In genomic region chr11:2576536-2576935, GRCh38 we compare ENCODE assay signal across 26 cellular contexts.
DNase-seq lines count a peak whose midpoint lies in the region; ATAC-seq and TF ChIP-seq lines count a peak whose summit lies in the region.
"Had no signal": no experiment of that assay in that cellular context is flagged by ENCODE, and none has a peak within 500 bp of the region (broad histone marks: within the 10 kb centered on the region; RNA-seq: fewer than 3 reads in every experiment).

No MANE protein-coding gene starts in this region.

- no peak for TF ChIP-seq RAD21 in SK-N-SH (IDR thresholded peaks at IDR 0.05; ENCODE audit: low read length)

- TF ChIP-seq POLR2A in ovary (IDR thresholded peaks at IDR 0.05) = no peak

- H3K4me1 ChIP-seq in right cardiac atrium (ENCODE audit: control insufficient read depth, insufficient read depth, low read length) (no peaks in the 10 kb centered on the region), ovary (ENCODE audit: insufficient read depth) (peaks cover 1% of the 10 kb centered on the region), SK-N-SH (ENCODE audit: control insufficient read depth in 1 of 2, insufficient read depth in 2 of 2, low read depth in 1 of 2, low read length in 1 of 2) (peaks cover 0 to 29% of the 10 kb centered on the region in 2 experiments; a peak in 1 of 4 replicates)
- H3K4me1 ChIP-seq: parathyroid adenoma, thyroid gland had no signal

- H3K27ac Mint-ChIP-seq in CD14-positive monocyte = no peak overlapping the region
- H3K27ac Mint-ChIP-seq in T-helper 17 cell = no peak overlapping the region
- H3K27ac Mint-ChIP-seq in HFFc6 = no peak overlapping the region
- H3K27ac Mint-ChIP-seq: CD8-positive, alpha-beta memory T cell; naive B cell; stimulated activated naive CD8-positive, alpha-beta T cell treated with anti-CD3 and anti-CD28 coated beads, Interleukin-15, Interleukin-2, amounts not matched to agents 100 ng/mL and 50 ng/mL, for 24 hours; T-helper 2 cell treated with Interferon-gamma antibody and Interleukin-4, amounts not matched to agents 5 μg/mL and 100 μg/mL, for 36 hours had no signal

- TF ChIP-seq EP300 in ovary (IDR thresholded peaks at IDR 0.05) (no peak), SK-N-SH (IDR thresholded peaks at IDR 0.05; ENCODE audit: borderline replicate concordance in 1 of 2, low read depth in 1 of 2, low read length in 1 of 2) (no peak)

- H3K4me3 Mint-ChIP-seq in CD14-positive monocyte = no peak overlapping the region
- no peak overlapping the region for H3K4me3 Mint-ChIP-seq in T-helper 17 cell
- H3K4me3 Mint-ChIP-seq in HFFc6 = no peak overlapping the region
- H3K4me3 Mint-ChIP-seq: CD8-positive, alpha-beta memory T cell; central memory CD8-positive, alpha-beta T cell; stimulated activated naive CD8-positive, alpha-beta T cell treated with anti-CD3 and anti-CD28 coated beads, Interleukin-15, Interleukin-2, amounts not matched to agents 100 ng/mL and 50 ng/mL, for 24 hours; T-helper 2 cell treated with Interferon-gamma antibody and Interleukin-4, amounts not matched to agents 5 μg/mL and 100 μg/mL, for 36 hours had no signal

- H3K36me3 Mint-ChIP-seq in CD14-positive monocyte (peaks cover 27 to 48% of the 10 kb centered on the region in 2 donors), T-helper 17 cell (ENCODE audit: low read depth) (no peaks in the 10 kb centered on the region), HFFc6 (ENCODE audit: low read depth) (no peaks in the 10 kb centered on the region)
- H3K36me3 Mint-ChIP-seq: CD8-positive, alpha-beta memory T cell; naive B cell had no signal

- H3K9me3 Mint-ChIP-seq in CD14-positive monocyte = no peaks in the 10 kb centered on the region
- H3K9me3 Mint-ChIP-seq in HFFc6 = no peaks in the 10 kb centered on the region
- H3K9me3 Mint-ChIP-seq: CD8-positive, alpha-beta memory T cell; central memory CD8-positive, alpha-beta T cell; naive B cell; stimulated activated naive CD8-positive, alpha-beta T cell treated with anti-CD3 and anti-CD28 coated beads, Interleukin-15, Interleukin-2, amounts not matched to agents 100 ng/mL and 50 ng/mL, for 24 hours; T-helper 2 cell treated with Interferon-gamma antibody and Interleukin-4, amounts not matched to agents 5 μg/mL and 100 μg/mL, for 36 hours had no signal

- no peak overlapping the region for H2AFZ ChIP-seq in SK-N-SH (ENCODE audit: low read depth)
- H2AFZ ChIP-seq: parathyroid adenoma had no signal

- H3K27me3 Mint-ChIP-seq in CD14-positive monocyte (ENCODE audit: low read depth in 3 of 3) (peaks cover 0 to 3% (median 0%) of the 10 kb centered on the region in 3 donors), T-helper 17 cell (no peaks in the 10 kb centered on the region), HFFc6 (ENCODE audit: insufficient read depth) (peaks cover 7% of the 10 kb centered on the region; the same call in 1 of the 2 replicates)
- H3K27me3 Mint-ChIP-seq: CD8-positive, alpha-beta memory T cell; central memory CD8-positive, alpha-beta T cell; naive B cell; stimulated activated naive CD8-positive, alpha-beta T cell treated with anti-CD3 and anti-CD28 coated beads, Interleukin-15, Interleukin-2, amounts not matched to agents 100 ng/mL and 50 ng/mL, for 24 hours had no signal

- no peak overlapping the region for H3K4me3 ChIP-seq in right cardiac atrium (ENCODE audit: low read length)
- H3K4me3 ChIP-seq in ovary = no peak overlapping the region
- H3K4me3 ChIP-seq in SK-N-SH (ENCODE audit: low read depth in 2 of 2, low read length in 1 of 2) = no peak overlapping the region
- H3K4me3 ChIP-seq: SK-N-MC, skin epidermis, thyroid gland had no signal

- no peaks in the 10 kb centered on the region for H3K4me1 Mint-ChIP-seq in CD14-positive monocyte
- H3K4me1 Mint-ChIP-seq in T-helper 17 cell = no peaks in the 10 kb centered on the region
- H3K4me1 Mint-ChIP-seq in HFFc6 (ENCODE audit: low read depth) = no peaks in the 10 kb centered on the region
- H3K4me1 Mint-ChIP-seq: CD8-positive, alpha-beta memory T cell; central memory CD8-positive, alpha-beta T cell had no signal

- CTCF ChIA-PET in SK-N-SH (lab: Yijun Ruan, JAX) = interaction anchor here (1.1 to 4.9 kb wide), 2 partner anchors 44 to 315 kb away, joined by 3 to 24 read pairs; no protein-coding TSS in a partner anchor

- no peaks in the 10 kb centered on the region for H4K20me1 ChIP-seq in SK-N-SH (ENCODE audit: insufficient read depth)

- no peak for TF ChIP-seq CTCF in CD14-positive monocyte (IDR thresholded peaks at IDR 0.05)
- no peak for TF ChIP-seq CTCF in ovary (IDR thresholded peaks at IDR 0.05)
- TF ChIP-seq CTCF in HFFc6 (IDR thresholded peaks at IDR 0.05) = no peak
- no peak for TF ChIP-seq CTCF in SK-N-SH (IDR thresholded peaks at IDR 0.05)

- H3K36me3 ChIP-seq in ovary (no peaks in the 10 kb centered on the region), SK-N-SH (replicated peaks in 1 of 2; ENCODE audit: control insufficient read depth in 1 of 2, insufficient read depth in 2 of 2, low read length in 1 of 2) (no peaks in the 10 kb centered on the region)
- H3K36me3 ChIP-seq: thyroid gland had no signal

- H3K27ac ChIP-seq in right cardiac atrium (ENCODE audit: low read length) (no peak overlapping the region), ovary (no peak overlapping the region), SK-N-SH (ENCODE audit: low read depth in 2 of 2, low read length in 1 of 2) (no peak overlapping the region)
- H3K27ac ChIP-seq: parathyroid adenoma, SK-N-MC, skin epidermis, thyroid gland had no signal

- H3K9me3 ChIP-seq in T-helper 17 cell (ENCODE audit: control insufficient read depth, low read length, poor library complexity, severe bottlenecking) (no peaks in the 10 kb centered on the region), right cardiac atrium (ENCODE audit: control insufficient read depth, low read length) (no peaks in the 10 kb centered on the region), ovary (no peaks in the 10 kb centered on the region), SK-N-SH (no peaks in the 10 kb centered on the region)
- H3K9me3 ChIP-seq: thyroid gland had no signal

- H3K27me3 ChIP-seq in right cardiac atrium (ENCODE audit: control insufficient read depth, insufficient read depth) (no peaks in the 10 kb centered on the region), ovary (no peaks in the 10 kb centered on the region), SK-N-SH (ENCODE audit: insufficient read depth) (no peaks in the 10 kb centered on the region)
- H3K27me3 ChIP-seq: thyroid gland had no signal

- H3K9ac ChIP-seq in SK-N-SH = no peak overlapping the region
- H3K9ac ChIP-seq: parathyroid adenoma had no signal

- no peak overlapping the region for H3K4me2 ChIP-seq in SK-N-SH

- no peaks in the 10 kb centered on the region for H3K9me2 ChIP-seq in SK-N-SH

- ATAC-seq in T-helper 17 cell (no peak), right cardiac atrium (no peak)

- no peaks in the 10 kb centered on the region for H3F3A ChIP-seq in SK-N-SH (replicated peaks; ENCODE audit: insufficient read depth)

- WGBS in right cardiac atrium = 90% methylated on average over 15 of the region's 15 CpGs
- WGBS in ovary, 3 donors = 86 to 91% (median 88%) methylated on average over 14 to 15 of the region's 15 CpGs
- WGBS in SK-N-SH (ENCODE audit: low lambda C conversion rate) = 57% methylated on average over 12 of the region's 15 CpGs

- H3K79me2 ChIP-seq in SK-N-SH (ENCODE audit: insufficient read depth) = no peaks in the 10 kb centered on the region
- H3K79me2 ChIP-seq: parathyroid adenoma had no signal

- DNase-seq in CD14-positive monocyte (ENCODE audit: low spot score) = peak; percentile 28
- DNase-seq in T-helper 17 cell = peak in 2 of 3 donors; percentile 6 to 10
- peak; percentile 5 to 40 (median 18) for DNase-seq in right cardiac atrium
- peak in 4 of 5 donors; percentile 7 to 26 (median 14) for DNase-seq in ovary
- DNase-seq in HFFc6 = no peak
- no peak for DNase-seq in glomerular visceral epithelial cell (ENCODE audit: extremely low spot score)
- no peak for DNase-seq in SK-N-SH
- DNase-seq: activated CD4-positive, alpha-beta T cell treated with anti-CD3 and anti-CD28 coated beads, Interleukin-2, amount 50 U/mL, for 48 hours; activated naive CD4-positive, alpha-beta T cell; anterior cingulate cortex; erythroblast; foreskin fibroblast; hypothalamus; KG1; mesenchymal stem cell; naive B cell; NCI-H1436 treated with DMSO at 0.1 percent for 48 hours; NCI-H510A treated with DMSO at 0.1 percent for 48 hours had no signal

- POLR2A ChIA-PET in SK-N-SH (lab: Yijun Ruan, JAX) = no interaction called here

- intact Hi-C loops in CD14-positive monocyte (cut with micrococcal nuclease) (no loop called here), right cardiac atrium (cut with DNase I) (loop anchor here in 1 of 4 donors (10.0 kb wide), 1 partner anchor 58 kb away; no protein-coding TSS in a partner anchor), ovary (cut with DNase I) (no loop called here)

TF ChIP-seq in SK-N-SH, 30 proteins besides CTCF, POLR2A, EP300 and RAD21 (continues in another document):
- TF ChIP-seq, protein P1, sequence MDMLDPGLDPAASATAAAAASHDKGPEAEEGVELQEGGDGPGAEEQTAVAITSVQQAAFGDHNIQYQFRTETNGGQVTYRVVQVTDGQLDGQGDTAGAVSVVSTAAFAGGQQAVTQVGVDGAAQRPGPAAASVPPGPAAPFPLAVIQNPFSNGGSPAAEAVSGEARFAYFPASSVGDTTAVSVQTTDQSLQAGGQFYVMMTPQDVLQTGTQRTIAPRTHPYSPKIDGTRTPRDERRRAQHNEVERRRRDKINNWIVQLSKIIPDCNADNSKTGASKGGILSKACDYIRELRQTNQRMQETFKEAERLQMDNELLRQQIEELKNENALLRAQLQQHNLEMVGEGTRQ (IDR thresholded peaks at IDR 0.05; ENCODE audit: borderline replicate concordance, low read depth, low read length) = no peak
- TF ChIP-seq RFX5 (IDR thresholded peaks at IDR 0.05; ENCODE audit: low read length) = no peak
- no peak for TF ChIP-seq CHD2 (IDR thresholded peaks at IDR 0.05; ENCODE audit: low read length, partially characterized antibody)
- no peak for TF ChIP-seq GATA2 (CRISPR knock-in tag; IDR thresholded peaks at IDR 0.05)
- no peak for TF ChIP-seq ELF1 (IDR thresholded peaks at IDR 0.05)
- TF ChIP-seq, protein P2, sequence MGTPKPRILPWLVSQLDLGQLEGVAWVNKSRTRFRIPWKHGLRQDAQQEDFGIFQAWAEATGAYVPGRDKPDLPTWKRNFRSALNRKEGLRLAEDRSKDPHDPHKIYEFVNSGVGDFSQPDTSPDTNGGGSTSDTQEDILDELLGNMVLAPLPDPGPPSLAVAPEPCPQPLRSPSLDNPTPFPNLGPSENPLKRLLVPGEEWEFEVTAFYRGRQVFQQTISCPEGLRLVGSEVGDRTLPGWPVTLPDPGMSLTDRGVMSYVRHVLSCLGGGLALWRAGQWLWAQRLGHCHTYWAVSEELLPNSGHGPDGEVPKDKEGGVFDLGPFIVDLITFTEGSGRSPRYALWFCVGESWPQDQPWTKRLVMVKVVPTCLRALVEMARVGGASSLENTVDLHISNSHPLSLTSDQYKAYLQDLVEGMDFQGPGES (IDR thresholded peaks at IDR 0.05; ENCODE audit: low read depth, low read length) = no peak
- TF ChIP-seq SMC3 (IDR thresholded peaks at IDR 0.05; ENCODE audit: low read depth, low read length) = no peak
- TF ChIP-seq GABPA (IDR thresholded peaks at IDR 0.05; ENCODE audit: low read depth) = no peak

Comparison
In these comparisons a context has a peak if more than half of its experiments do, and no peak if none do; other contexts are left out.
1. DNase-seq: peak in CD14-positive monocyte (single experiment), T-helper 17 cell (2 of 3), right cardiac atrium (3 of 3) and ovary (4 of 5); none in HFFc6 (single experiment), glomerular visceral epithelial cell (single experiment) and SK-N-SH (single experiment).